8 cellular contexts compared by ENCODE assay signal in genomic region chr5:132228241-132229035, GRCh38. TPM values are rescaled to one million over a fixed set of nuclear protein-coding genes. Genes with fewer than 3 reads are reported as not detected.
DNase-seq lines count a peak whose midpoint lies in the region; ATAC-seq, FAIRE-seq and TF ChIP-seq lines count a peak whose summit lies in the region.

No MANE protein-coding gene starts in this region.

- H3K27me3 Mint-ChIP-seq in activated T-helper 1 cell treated with anti-CD3 and anti-CD28 coated beads, Interleukin-12 subunit alpha, Interleukin-12 subunit beta, Interleukin-2, Interleukin-4 antibody, amounts not matched to agents 30 ng/mL and 10 ng/mL and 1 ng/mL, durations not matched to agents 14 hours and 24 hours and 36 hours (ENCODE audit: insufficient read depth) = peaks cover 14% of the 10 kb centered on the region

- POLR2A ChIA-PET in HEK293 (lab: Yijun Ruan, JAX) = interaction anchor here (1.1 to 4.2 kb wide), 7 partner anchors 9 to 182 kb away, joined by 3 to 30 read pairs (median 6); partner anchors contain the start of gene SLC22A4

- H3K9ac ChIP-seq in iPS-15b (ENCODE audit: low read depth, low read length) = peak overlapping the region; percentile 79

- no peak for ATAC-seq in HG03432 (IDR thresholded peaks at IDR 0.05; ENCODE audit: unreplicated experiment)

- no peaks in the 10 kb centered on the region for H3K9me3 Mint-ChIP-seq in activated T-helper 1 cell treated with anti-CD3 and anti-CD28 coated beads, Interleukin-12 subunit alpha, Interleukin-12 subunit beta, Interleukin-2, Interleukin-4 antibody, amounts not matched to agents 30 ng/mL and 10 ng/mL and 1 ng/mL, durations not matched to agents 14 hours and 24 hours and 36 hours

- peaks cover 29% of the 10 kb centered on the region for H3K27me3 ChIP-seq in iPS-15b (ENCODE audit: control insufficient read depth, insufficient read depth, low read length)
- H3K27me3 ChIP-seq in small intestine (ENCODE audit: control insufficient read depth in 2 of 2, insufficient read depth in 2 of 2, low read length in 2 of 2) = no peaks in the 10 kb centered on the region

- no peaks in the 10 kb centered on the region for H3K36me3 ChIP-seq in HEK293 (ENCODE audit: control insufficient read depth in 2 of 2, insufficient read depth in 1 of 2, low read length in 2 of 2)
- no peaks in the 10 kb centered on the region for H3K36me3 ChIP-seq in iPS-15b (ENCODE audit: control insufficient read depth, insufficient read depth, low read length)
- H3K36me3 ChIP-seq in small intestine (ENCODE audit: control insufficient read depth in 2 of 2, insufficient read depth in 2 of 2, low read length in 2 of 2) = no peaks in the 10 kb centered on the region

- peaks cover 51% of the 10 kb centered on the region for H3K4me1 Mint-ChIP-seq in activated T-helper 1 cell treated with anti-CD3 and anti-CD28 coated beads, Interleukin-12 subunit alpha, Interleukin-12 subunit beta, Interleukin-2, Interleukin-4 antibody, amounts not matched to agents 30 ng/mL and 10 ng/mL and 1 ng/mL, durations not matched to agents 14 hours and 24 hours and 36 hours (ENCODE audit: low read depth)

- DNase-seq in activated T-helper 1 cell treated with anti-CD3 and anti-CD28 coated beads, Interleukin-12 subunit alpha, Interleukin-12 subunit beta, Interleukin-2, Interleukin-4 antibody, amounts not matched to agents 30 ng/mL and 10 ng/mL and 1 ng/mL, durations not matched to agents 14 hours and 24 hours and 36 hours (ENCODE audit: low spot score) = no peak
- DNase-seq in small intestine = no peak
- DNase-seq in NCI-H2107 (lab: John Stamatoyannopoulos, UW) = no peak
- no peak for DNase-seq in putamen (ENCODE audit: low spot score)
- no peak for DNase-seq in frontal cortex (ENCODE audit: low spot score in 2 of 2)

- peak overlapping the region; percentile 82 for H3K4me3 Mint-ChIP-seq in activated T-helper 1 cell treated with anti-CD3 and anti-CD28 coated beads, Interleukin-12 subunit alpha, Interleukin-12 subunit beta, Interleukin-2, Interleukin-4 antibody, amounts not matched to agents 30 ng/mL and 10 ng/mL and 1 ng/mL, durations not matched to agents 14 hours and 24 hours and 36 hours

- 67 to 76% (median 72%) methylated on average over 27 of the region's 27 CpGs for WGBS in small intestine, 3 donors

- intact Hi-C loops in activated T-helper 1 cell treated with anti-CD3 and anti-CD28 coated beads, Interleukin-12 subunit alpha, Interleukin-12 subunit beta, Interleukin-2, Interleukin-4 antibody, amounts not matched to agents 30 ng/mL and 10 ng/mL and 1 ng/mL, durations not matched to agents 14 hours and 24 hours and 36 hours (cut with micrococcal nuclease) = loop anchor here (5.0 kb wide), 2 partner anchors 51 to 639 kb away; partner anchors contain the start of genes GDF9 and UQCRQ

- no peaks in the 10 kb centered on the region for H3K9me3 ChIP-seq in HEK293 (ENCODE audit: control insufficient read depth, insufficient read depth, low read depth, low read length)
- no peaks in the 10 kb centered on the region for H3K9me3 ChIP-seq in iPS-15b (ENCODE audit: control insufficient read depth, insufficient read depth, low read length)
- no peaks in the 10 kb centered on the region for H3K9me3 ChIP-seq in small intestine (ENCODE audit: control insufficient read depth, low read depth)

- H3K27ac ChIP-seq in HEK293 (ENCODE audit: extremely low read depth, low read depth, low read length) (peak overlapping the region; percentile 57; the same call in 1 of the 2 replicates), small intestine (ENCODE audit: low read depth in 1 of 2, low read length in 1 of 2) (peak overlapping the region in 1 of 2 donors; percentile 83)

- H3K4me3 ChIP-seq in HEK293 (ENCODE audit: low read depth, low read length) (peak overlapping the region; percentile 58), iPS-15b (ENCODE audit: low read depth, low read length) (peak overlapping the region; percentile 65), small intestine (ENCODE audit: low read depth in 1 of 2, low read length in 2 of 2) (peak overlapping the region; percentile 50 to 71)

- H3K4me1 ChIP-seq in HEK293 (ENCODE audit: control insufficient read depth, insufficient read depth, low read length) = peaks cover 4% of the 10 kb centered on the region
- no peaks in the 10 kb centered on the region for H3K4me1 ChIP-seq in iPS-15b (ENCODE audit: control insufficient read depth, insufficient read depth, low read length)
- H3K4me1 ChIP-seq in small intestine (ENCODE audit: control insufficient read depth in 2 of 2, insufficient read depth in 1 of 2, low read depth in 1 of 2, low read length in 1 of 2) = peaks cover 0 to 2% of the 10 kb centered on the region in 2 donors

- H3K27ac Mint-ChIP-seq in activated T-helper 1 cell treated with anti-CD3 and anti-CD28 coated beads, Interleukin-12 subunit alpha, Interleukin-12 subunit beta, Interleukin-2, Interleukin-4 antibody, amounts not matched to agents 30 ng/mL and 10 ng/mL and 1 ng/mL, durations not matched to agents 14 hours and 24 hours and 36 hours = no peak overlapping the region

- no peak for FAIRE-seq in small intestine (lab: Jason Lieb, UNC)
- no peak for FAIRE-seq in frontal cortex (lab: Jason Lieb, UNC)

- peak; percentile 62; the same call in 1 of the 2 replicates for TF ChIP-seq CTCF in HEK293 (tag by site-specific recombination; IDR thresholded peaks at IDR 0.05)

- peaks cover 28% of the 10 kb centered on the region for H3K36me3 Mint-ChIP-seq in activated T-helper 1 cell treated with anti-CD3 and anti-CD28 coated beads, Interleukin-12 subunit alpha, Interleukin-12 subunit beta, Interleukin-2, Interleukin-4 antibody, amounts not matched to agents 30 ng/mL and 10 ng/mL and 1 ng/mL, durations not matched to agents 14 hours and 24 hours and 36 hours (ENCODE audit: low read depth)

- CTCF ChIA-PET in HEK293 (lab: Yijun Ruan, JAX) = interaction anchor here (0.7 to 2.9 kb wide), 9 partner anchors 10 to 182 kb away, joined by 3 to 25 read pairs (median 4); no protein-coding TSS in a partner anchor

TF ChIP-seq in HEK293, 187 proteins besides CTCF, POLR2A, EP300 and RAD21 (continues in another document):
- TF ChIP-seq ZBTB17 (tag by site-specific recombination; IDR thresholded peaks at IDR 0.05) = peak; percentile 20; the same call in 1 of the 2 replicates
- TF ChIP-seq ZNF280D (tag by site-specific recombination; IDR thresholded peaks at IDR 0.05) = no peak
- no peak for TF ChIP-seq ZNF155 (tag by site-specific recombination; IDR thresholded peaks at IDR 0.05)
- no peak for TF ChIP-seq ATF2 (tag by site-specific recombination; IDR thresholded peaks at IDR 0.05; ENCODE audit: low read depth)
- no peak for TF ChIP-seq ZNF514 (tag by site-specific recombination; IDR thresholded peaks at IDR 0.05)
- no peak for TF ChIP-seq ZNF223 (tag by site-specific recombination; IDR thresholded peaks at IDR 0.05)
- peak; percentile 8 for TF ChIP-seq ZNF335 (tag by site-specific recombination; conservative IDR thresholded peaks at IDR 0.05)
- no peak for TF ChIP-seq ZNF561 (tag by site-specific recombination; IDR thresholded peaks at IDR 0.05; ENCODE audit: borderline replicate concordance)
- no peak for TF ChIP-seq ZFHX2 (tag by site-specific recombination; conservative IDR thresholded peaks at IDR 0.05)
- TF ChIP-seq ZNF404 (tag by site-specific recombination; IDR thresholded peaks at IDR 0.05) = no peak

RNA-seq across cellular contexts. Expression of gene P4HA2, which starts 0.8 kb away (rescaled TPM):
- 48.7 and 49.4 TPM in 2 replicates for total RNA-seq in activated T-helper 1 cell treated with anti-CD3 and anti-CD28 coated beads, Interleukin-12 subunit alpha, Interleukin-12 subunit beta, Interleukin-2, Interleukin-4 antibody, amounts not matched to agents 30 ng/mL and 10 ng/mL and 1 ng/mL, durations not matched to agents 14 hours and 24 hours and 36 hours
- polyA plus RNA-seq in small intestine = 10 to 100 TPM; 15.7 to 24.8 (median 19.1) TPM
- total RNA-seq in frontal cortex = 13.9 TPM

RNA-seq across cellular contexts. Expression of gene PDLIM4, which starts 29.1 kb away (rescaled TPM):
- 1.4 and 2.0 TPM in 2 replicates for total RNA-seq in activated T-helper 1 cell treated with anti-CD3 and anti-CD28 coated beads, Interleukin-12 subunit alpha, Interleukin-12 subunit beta, Interleukin-2, Interleukin-4 antibody, amounts not matched to agents 30 ng/mL and 10 ng/mL and 1 ng/mL, durations not matched to agents 14 hours and 24 hours and 36 hours
- 10 to 100 TPM in 1 of 3 donors, 1 to 10 TPM in 2; 2.5 to 14.2 (median 5.9) TPM for polyA plus RNA-seq in small intestine
- total RNA-seq in frontal cortex = 2.0 TPM
